ENCODE assay signal across 9 cellular contexts in the genomic region with DNA sequence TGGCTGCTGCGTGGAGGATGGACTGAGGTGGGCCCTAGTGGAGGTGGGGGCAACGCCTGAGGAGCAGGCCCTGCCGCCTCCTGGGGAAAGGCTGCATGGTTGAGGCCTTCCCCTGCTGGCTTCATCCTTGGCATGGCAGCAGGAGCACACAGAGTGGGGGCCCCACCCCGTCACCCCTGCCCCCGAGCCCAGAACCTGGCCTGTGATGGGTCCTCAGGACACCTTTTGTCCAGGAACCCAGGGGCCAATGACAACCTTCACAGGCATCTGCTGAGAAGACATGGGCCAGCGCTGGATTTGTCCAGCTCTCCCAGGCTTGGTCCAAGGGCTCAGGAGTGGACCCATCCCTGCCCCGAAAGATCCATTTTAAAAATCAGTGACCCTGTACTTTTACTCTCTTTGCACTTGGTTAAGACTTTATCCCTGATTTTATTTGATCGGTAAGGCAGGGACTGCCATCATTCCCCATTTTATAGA. TPM values are rescaled to one million over a fixed set of nuclear protein-coding genes. Genes with fewer than 3 reads are reported as not detected.
DNase-seq lines count a peak whose midpoint lies in the region; ATAC-seq and TF ChIP-seq lines count a peak whose summit lies in the region.
"Had no signal": no experiment of that assay in that cellular context is flagged by ENCODE, and none has a peak within 500 bp of the region (broad histone marks: within the 10 kb centered on the region; RNA-seq: fewer than 3 reads in every experiment).

No MANE protein-coding gene starts in this region.

- H3K27ac ChIP-seq in heart right ventricle (peak overlapping the region in 2 of 10 donors; percentile 83 to 86), brain microvascular endothelial cell (no peak overlapping the region), upper lobe of right lung (peak overlapping the region; percentile 83)

- H3K27me3 ChIP-seq in heart right ventricle (no peaks in the 10 kb centered on the region), brain microvascular endothelial cell (replicated peaks) (no peaks in the 10 kb centered on the region), mononuclear cell (ENCODE audit: insufficient read depth, low read length) (no peaks in the 10 kb centered on the region), upper lobe of right lung (no peaks in the 10 kb centered on the region)

- WGBS in heart right ventricle, 2 donors, result 91 to 95% methylated on average over 8 of the region's 8 CpGs

- H3K4me1 ChIP-seq in heart right ventricle, result peaks cover 15 to 50% (median 34%) of the 10 kb centered on the region in 9 donors
- peaks cover 37% of the 10 kb centered on the region for H3K4me1 ChIP-seq in mononuclear cell (ENCODE audit: insufficient read depth, low read length)
- H3K4me1 ChIP-seq in upper lobe of right lung, result peaks cover 30% of the 10 kb centered on the region

- no peak for ATAC-seq in heart right ventricle
- no peak for ATAC-seq in upper lobe of right lung
- ATAC-seq in HG02759 (IDR thresholded peaks at IDR 0.05; ENCODE audit: unreplicated experiment), result no peak
- ATAC-seq in HG03439 (IDR thresholded peaks at IDR 0.05; ENCODE audit: unreplicated experiment), result no peak
- ATAC-seq in GM21390 (IDR thresholded peaks at IDR 0.05; ENCODE audit: unreplicated experiment), result no peak

- H3K36me3 ChIP-seq in heart right ventricle (peaks cover 0 to 43% (median 0%) of the 10 kb centered on the region in 9 donors), brain microvascular endothelial cell (replicated peaks) (peaks cover 20% of the 10 kb centered on the region), upper lobe of right lung (peaks cover 18% of the 10 kb centered on the region)

- in situ Hi-C loops in brain microvascular endothelial cell (cut with HindIII; ENCODE audit: low pct_ligation_motif_present, low sequenced_read_pairs), result no loop called here

- H3K4me3 ChIP-seq in heart right ventricle (peak overlapping the region in 6 of 10 donors; percentile 21 to 53 (median 36)), brain microvascular endothelial cell (ENCODE audit: low read depth, low read length) (peak overlapping the region; percentile 57), mononuclear cell (ENCODE audit: low read length) (peak overlapping the region; percentile 17), upper lobe of right lung (peak overlapping the region; percentile 39)

- DNase-seq in heart right ventricle (no peak), cardiac septum (ENCODE audit: low spot score) (no peak), brain microvascular endothelial cell (no peak), upper lobe of right lung (no peak)
- DNase-seq: NCI-H1694 treated with DMSO at 0.1 percent for 48 hours had no signal

- intact Hi-C loops in heart right ventricle (cut with DNase I), result loop anchor here in 1 of 10 donors (10.0 kb wide), 1 partner anchor 53 kb away; a partner anchor contains a TSS
- intact Hi-C loops in cardiac septum (cut with DNase I), result no loop called here
- intact Hi-C loops in upper lobe of right lung (cut with DNase I), result no loop called here

- H3K9me3 ChIP-seq in heart right ventricle (peaks cover 0 to 4% (median 0%) of the 10 kb centered on the region in 11 donors), mononuclear cell (ENCODE audit: low read depth, low read length) (no peaks in the 10 kb centered on the region), upper lobe of right lung (no peaks in the 10 kb centered on the region)

- no peak for TF ChIP-seq CTCF in heart right ventricle (IDR thresholded peaks at IDR 0.05)
- no peak for TF ChIP-seq CTCF in brain microvascular endothelial cell (IDR thresholded peaks at IDR 0.05; ENCODE audit: low read depth, low read length, missing control alignments)
- TF ChIP-seq CTCF in upper lobe of right lung (IDR thresholded peaks at IDR 0.05), result no peak

RNA-seq across cellular contexts. Expression of a gene that starts 0.6 kb away (rescaled TPM):
- total RNA-seq in heart right ventricle (1 to 10 TPM in 4 of 10 donors, under 1 TPM in 6; 0.19 to 3.6 (median 0.62) TPM), cardiac septum (1.7 TPM), mononuclear cell (2.0 TPM), upper lobe of right lung (15.2 TPM)
- polyA plus RNA-seq in heart right ventricle, result 1 to 10 TPM; 2.3 to 8.3 TPM

RNA-seq across cellular contexts. Expression of a gene that starts 14.0 kb away (rescaled TPM):
- total RNA-seq in heart right ventricle (10 to 100 TPM; 13.7 to 19.9 (median 16.7) TPM), cardiac septum (16.4 TPM), mononuclear cell (31.9 TPM), upper lobe of right lung (27.4 TPM)
- polyA plus RNA-seq in heart right ventricle, result 10 to 100 TPM in 1 of 2 donors, 1 to 10 TPM in 1; 7.0 to 10.2 TPM

RNA-seq across cellular contexts. Expression of a gene that starts 25.6 kb away (rescaled TPM):
- total RNA-seq in heart right ventricle, result 10 to 100 TPM; 31.4 to 44.6 (median 37.6) TPM
- polyA plus RNA-seq in heart right ventricle, result 10 to 100 TPM; 16.0 to 21.9 TPM
- total RNA-seq in cardiac septum, result 38.9 TPM
- 55.1 TPM for total RNA-seq in mononuclear cell
- total RNA-seq in upper lobe of right lung, result 55.5 TPM

RNA-seq across cellular contexts. Expression of a gene that starts 54.8 kb away (rescaled TPM):
- total RNA-seq in heart right ventricle (not detected), cardiac septum (not detected), mononuclear cell (not detected), upper lobe of right lung (not detected)
- under 1 TPM in 1 of 2 donors, not detected in 1; 0.03 TPM for polyA plus RNA-seq in heart right ventricle
